Comparison of ENCODE assay signal across 11 cellular contexts in the genomic region with DNA sequence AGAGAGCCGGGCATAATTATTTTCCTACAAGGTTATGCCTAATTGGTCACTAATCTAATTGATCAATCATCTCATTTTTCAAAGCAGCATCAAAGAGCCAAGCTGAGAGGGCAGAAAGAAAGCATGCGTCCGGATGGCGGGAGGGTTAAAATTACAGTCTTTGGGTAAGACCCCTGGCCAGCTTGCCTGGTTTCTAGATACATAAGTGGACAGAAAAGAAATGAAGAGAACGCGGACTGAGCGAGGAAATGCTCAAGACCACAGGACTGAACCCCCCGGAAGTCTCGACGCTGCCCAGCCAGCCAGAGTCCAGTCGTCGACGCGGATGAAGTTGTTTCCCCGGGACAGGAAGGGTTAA.
DNase-seq lines count a peak whose midpoint lies in the region; ATAC-seq and TF ChIP-seq lines count a peak whose summit lies in the region.
"Had no signal": no experiment of that assay in that cellular context is flagged by ENCODE, and none has a peak within 500 bp of the region (broad histone marks: within the 10 kb centered on the region; RNA-seq: fewer than 3 reads in every experiment).

No MANE protein-coding gene starts in this region.

- H3K4me3 ChIP-seq in cardiac muscle cell (peak overlapping the region; percentile 34), testis (peak overlapping the region; percentile 17 to 57)

- no peak overlapping the region for H3K27ac ChIP-seq in cardiac muscle cell
- no peak overlapping the region for H3K27ac ChIP-seq in testis
- H3K27ac ChIP-seq: SJSA1 had no signal

- DNase-seq in cardiac muscle cell (ENCODE audit: low read depth in 1 of 2, low spot score in 1 of 2) (no peak), left ventricle myocardium superior (no peak), mesothelial cell of epicardium (ENCODE audit: low spot score in 2 of 2, unreplicated experiment in 2 of 2) (no peak), testis (peak; percentile 27), NCI-H774 (lab: John Stamatoyannopoulos, UW) (no peak), foreskin melanocyte (no peak), T-helper 1 cell (no peak)
- DNase-seq: effector memory CD4-positive, alpha-beta T cell had no signal

- H3K36me3 Mint-ChIP-seq in brain = no peaks in the 10 kb centered on the region
- H3K36me3 Mint-ChIP-seq in mesothelial cell of epicardium = no peaks in the 10 kb centered on the region

- H3K9me3 Mint-ChIP-seq in brain (peaks cover 0 to 4% (median 0%) of the 10 kb centered on the region in 5 experiments), mesothelial cell of epicardium (no peaks in the 10 kb centered on the region)

- intact Hi-C loops in left ventricle myocardium superior (cut with micrococcal nuclease) = no loop called here
- intact Hi-C loops in testis (cut with DNase I; ENCODE audit: low total_unique reads) = no loop called here

- no peak for TF ChIP-seq POLR2A in testis (IDR thresholded peaks at IDR 0.05)

- ATAC-seq in left ventricle myocardium superior = no peak

- H3K4me3 Mint-ChIP-seq in brain = peak overlapping the region; percentile 90 to 96 (median 92)
- peak overlapping the region; percentile 70 for H3K4me3 Mint-ChIP-seq in mesothelial cell of epicardium

- peaks cover 45% of the 10 kb centered on the region for H3K27me3 Mint-ChIP-seq in brain
- peaks cover 93% of the 10 kb centered on the region for H3K27me3 Mint-ChIP-seq in mesothelial cell of epicardium (ENCODE audit: low read depth)

- H3K4me1 ChIP-seq in cardiac muscle cell (ENCODE audit: low read depth) (peaks cover 4% of the 10 kb centered on the region), testis (peaks cover 12% of the 10 kb centered on the region)

- H3K27me3 ChIP-seq in cardiac muscle cell (peaks cover 72% of the 10 kb centered on the region), testis (no peaks in the 10 kb centered on the region)

- peak overlapping the region; percentile 46 to 90 (median 83) for H3K27ac Mint-ChIP-seq in brain
- no peak overlapping the region for H3K27ac Mint-ChIP-seq in mesothelial cell of epicardium

- H3K36me3 ChIP-seq in cardiac muscle cell (no peaks in the 10 kb centered on the region), testis (ENCODE audit: low read depth, missing control alignments) (no peaks in the 10 kb centered on the region)
- H3K36me3 ChIP-seq: MG63, SJSA1 had no signal

- H3K4me1 Mint-ChIP-seq in brain = peaks cover 32% of the 10 kb centered on the region
- H3K4me1 Mint-ChIP-seq in mesothelial cell of epicardium = peaks cover 11% of the 10 kb centered on the region

- TF ChIP-seq CTCF in cardiac muscle cell (IDR thresholded peaks at IDR 0.05; ENCODE audit: low read depth, low read length) = no peak
- no peak for TF ChIP-seq CTCF in brain (conservative IDR thresholded peaks at IDR 0.05)
- TF ChIP-seq CTCF in mesothelial cell of epicardium (IDR thresholded peaks at IDR 0.05; ENCODE audit: unreplicated experiment) = no peak
- TF ChIP-seq CTCF in testis (IDR thresholded peaks at IDR 0.05) = no peak

- H3K9me3 ChIP-seq in cardiac muscle cell (ENCODE audit: low read depth) = no peaks in the 10 kb centered on the region
- H3K9me3 ChIP-seq in testis = no peaks in the 10 kb centered on the region
- H3K9me3 ChIP-seq: MG63, SJSA1 had no signal

- WGBS in testis, 2 donors = 2 to 3% methylated on average over 15 of the region's 15 CpGs
